In the genomic region with DNA sequence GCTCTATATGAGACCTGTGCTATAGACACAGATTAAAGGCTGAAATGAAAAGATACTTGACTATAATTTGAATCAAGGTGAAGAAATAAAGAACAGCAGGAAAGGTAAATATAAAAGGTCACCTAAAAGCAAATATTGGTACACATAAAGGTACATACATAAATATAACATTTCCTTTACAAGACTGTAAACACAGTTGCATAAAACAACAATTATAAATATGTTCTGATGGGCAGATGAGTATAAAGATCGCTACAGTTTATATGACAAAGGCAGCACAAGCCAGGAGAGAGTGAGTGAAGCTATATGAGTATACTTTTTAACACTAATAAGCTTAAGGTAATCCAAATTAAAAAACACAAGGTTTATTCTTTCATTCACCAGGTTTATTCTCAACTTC, we compare ENCODE assay signal across 21 cellular contexts.
DNase-seq lines count a peak whose midpoint lies in the region; ATAC-seq, FAIRE-seq and TF ChIP-seq lines count a peak whose summit lies in the region.
"Had no signal": no experiment of that assay in that cellular context is flagged by ENCODE, and none has a peak within 500 bp of the region (broad histone marks: within the 10 kb centered on the region; RNA-seq: fewer than 3 reads in every experiment).

No MANE protein-coding gene starts in this region.

- H3K36me3 ChIP-seq in ACC112 (ENCODE audit: insufficient read depth, low read length) (peaks cover 1% of the 10 kb centered on the region), mucosa of descending colon (ENCODE audit: low read depth) (no peaks in the 10 kb centered on the region), stomach (peaks cover 0 to 38% (median 12%) of the 10 kb centered on the region in 4 donors)

- DNase-seq in GM19239 (ENCODE audit: insufficient read length, low spot score) = no peak
- peak; percentile 48 for DNase-seq in NCI-H69 (lab: John Stamatoyannopoulos, UW)
- no peak for DNase-seq in mucosa of descending colon
- DNase-seq in GM10248 (ENCODE audit: extremely low spot score) = no peak
- no peak for DNase-seq in stomach
- DNase-seq: CD4-positive, alpha-beta memory T cell; DMS153; DND-41; EL; HCEC 1CT; IMR-90 had no signal

- no peaks in the 10 kb centered on the region for H3K79me2 ChIP-seq in ACC112 (ENCODE audit: control insufficient read depth, insufficient read depth, low read length, unreplicated experiment)

- no peak for TF ChIP-seq POLR2A in stomach (IDR thresholded peaks at IDR 0.05)

- H3K4me3 ChIP-seq in ACC112 (ENCODE audit: low read depth, low read length) = no peak overlapping the region
- no peak overlapping the region for H3K4me3 ChIP-seq in mucosa of descending colon
- no peak overlapping the region for H3K4me3 ChIP-seq in stomach
- H3K4me3 ChIP-seq: A549, BLaER1, GM23338, K562 had no signal

- peak; percentile 39 for FAIRE-seq in GM19239 (lab: Jason Lieb, UNC)
- FAIRE-seq: A549, GM12891, H54, HTR-8/SVneo, K562 had no signal

- intact Hi-C loops in mucosa of descending colon (cut with DNase I, micrococcal nuclease) = no loop called here
- intact Hi-C loops in stomach (cut with DNase I; ENCODE audit: low total_unique reads) = no loop called here

- POLR2A ChIA-PET in GM10248 (lab: Yijun Ruan, JAX) = no interaction called here

- H3K27ac ChIP-seq in ACC112 (ENCODE audit: low read depth, low read length) = no peak overlapping the region
- no peak overlapping the region for H3K27ac ChIP-seq in stomach
- H3K27ac ChIP-seq: A549, BLaER1, HL-60 had no signal

- H3K4me1 ChIP-seq in ACC112 (ENCODE audit: control insufficient read depth, insufficient read depth, low read length, unreplicated experiment) (peaks cover 16% of the 10 kb centered on the region), mucosa of descending colon (ENCODE audit: low read depth) (peaks cover 10% of the 10 kb centered on the region), stomach (peaks cover 0 to 4% (median 0%) of the 10 kb centered on the region in 4 donors)
- H3K4me1 ChIP-seq: A549, BLaER1 had no signal

- CTCF ChIA-PET in GM10248 (lab: Yijun Ruan, JAX) = interaction anchor here (1.0 to 5.4 kb wide), 6 partner anchors 9 to 40 kb away, joined by 3 to 41 read pairs (median 4); no protein-coding TSS in a partner anchor

- TF ChIP-seq CTCF in mucosa of descending colon (IDR thresholded peaks at IDR 0.05) (no peak), GM10248 (IDR thresholded peaks at IDR 0.05; ENCODE audit: control extremely low read depth, extremely low read depth, low read depth, missing control alignments) (no peak), stomach (IDR thresholded peaks at IDR 0.05) (no peak)

- TF ChIP-seq EP300 in stomach (IDR thresholded peaks at IDR 0.05) = no peak

- WGBS in stomach, 5 donors = 82 to 94% (median 83%) methylated on average over 1 of the region's 1 CpG

- H2AFZ ChIP-seq in ACC112 (ENCODE audit: low read length, unreplicated experiment) = peak overlapping the region; percentile 35
- H2AFZ ChIP-seq: GM23338 had no signal

- H3K27me3 ChIP-seq in ACC112 (ENCODE audit: insufficient read depth, low read length) (no peaks in the 10 kb centered on the region), stomach (no peaks in the 10 kb centered on the region)
- H3K27me3 ChIP-seq: BLaER1 had no signal

- no peaks in the 10 kb centered on the region for H3K9me3 ChIP-seq in mucosa of descending colon
- H3K9me3 ChIP-seq in stomach = no peaks in the 10 kb centered on the region
- H3K9me3 ChIP-seq: A549, BLaER1 had no signal

- ATAC-seq in mucosa of descending colon (peak; percentile 31), HG02981 (IDR thresholded peaks at IDR 0.05; ENCODE audit: unreplicated experiment) (no peak)
- ATAC-seq: A549, GM23338, K562 had no signal
